In the genomic region with DNA sequence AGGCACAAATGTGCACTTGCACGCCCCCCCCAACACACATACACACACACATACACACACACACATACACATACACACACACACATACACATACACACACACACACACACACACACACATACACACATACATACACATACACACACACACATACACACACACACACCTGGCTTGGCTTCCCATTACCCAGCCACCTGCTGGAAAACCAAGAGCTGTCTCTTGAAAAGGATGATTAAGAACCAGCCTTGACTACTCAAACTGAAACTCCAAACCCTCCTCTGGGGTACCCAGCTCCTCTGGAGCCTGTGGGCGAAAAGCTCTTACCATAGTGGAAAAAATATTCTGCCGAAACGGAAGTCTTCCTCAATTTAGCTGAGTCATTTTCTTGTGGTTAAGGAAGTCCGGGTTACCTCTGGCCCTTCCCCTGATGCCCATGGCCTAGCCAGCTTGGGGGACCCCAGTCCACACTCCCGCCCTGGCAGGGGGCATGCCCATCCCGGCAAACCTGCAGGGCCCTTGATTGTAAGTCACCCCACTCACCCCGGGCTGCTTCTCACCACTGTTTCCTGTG, we compare ENCODE assay signal across 1 cellular context.
TF ChIP-seq lines count a peak whose summit lies in the region.

No MANE protein-coding gene starts in this region.

TF ChIP-seq in GM12878, 131 proteins besides CTCF, POLR2A, EP300 and RAD21 (continued from another document and continues in another):
- TF ChIP-seq, protein P1, sequence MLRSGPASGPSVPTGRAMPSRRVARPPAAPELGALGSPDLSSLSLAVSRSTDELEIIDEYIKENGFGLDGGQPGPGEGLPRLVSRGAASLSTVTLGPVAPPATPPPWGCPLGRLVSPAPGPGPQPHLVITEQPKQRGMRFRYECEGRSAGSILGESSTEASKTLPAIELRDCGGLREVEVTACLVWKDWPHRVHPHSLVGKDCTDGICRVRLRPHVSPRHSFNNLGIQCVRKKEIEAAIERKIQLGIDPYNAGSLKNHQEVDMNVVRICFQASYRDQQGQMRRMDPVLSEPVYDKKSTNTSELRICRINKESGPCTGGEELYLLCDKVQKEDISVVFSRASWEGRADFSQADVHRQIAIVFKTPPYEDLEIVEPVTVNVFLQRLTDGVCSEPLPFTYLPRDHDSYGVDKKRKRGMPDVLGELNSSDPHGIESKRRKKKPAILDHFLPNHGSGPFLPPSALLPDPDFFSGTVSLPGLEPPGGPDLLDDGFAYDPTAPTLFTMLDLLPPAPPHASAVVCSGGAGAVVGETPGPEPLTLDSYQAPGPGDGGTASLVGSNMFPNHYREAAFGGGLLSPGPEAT (IDR thresholded peaks at IDR 0.05; ENCODE audit: low read depth), result peak; percentile 78
- TF ChIP-seq SUZ12 (IDR thresholded peaks at IDR 0.05; ENCODE audit: unreplicated experiment), result no peak
- no peak for TF ChIP-seq NR2C1 (IDR thresholded peaks at IDR 0.05)
- no peak for TF ChIP-seq ESRRA (IDR thresholded peaks at IDR 0.05; ENCODE audit: low read length)
- TF ChIP-seq, protein P2, sequence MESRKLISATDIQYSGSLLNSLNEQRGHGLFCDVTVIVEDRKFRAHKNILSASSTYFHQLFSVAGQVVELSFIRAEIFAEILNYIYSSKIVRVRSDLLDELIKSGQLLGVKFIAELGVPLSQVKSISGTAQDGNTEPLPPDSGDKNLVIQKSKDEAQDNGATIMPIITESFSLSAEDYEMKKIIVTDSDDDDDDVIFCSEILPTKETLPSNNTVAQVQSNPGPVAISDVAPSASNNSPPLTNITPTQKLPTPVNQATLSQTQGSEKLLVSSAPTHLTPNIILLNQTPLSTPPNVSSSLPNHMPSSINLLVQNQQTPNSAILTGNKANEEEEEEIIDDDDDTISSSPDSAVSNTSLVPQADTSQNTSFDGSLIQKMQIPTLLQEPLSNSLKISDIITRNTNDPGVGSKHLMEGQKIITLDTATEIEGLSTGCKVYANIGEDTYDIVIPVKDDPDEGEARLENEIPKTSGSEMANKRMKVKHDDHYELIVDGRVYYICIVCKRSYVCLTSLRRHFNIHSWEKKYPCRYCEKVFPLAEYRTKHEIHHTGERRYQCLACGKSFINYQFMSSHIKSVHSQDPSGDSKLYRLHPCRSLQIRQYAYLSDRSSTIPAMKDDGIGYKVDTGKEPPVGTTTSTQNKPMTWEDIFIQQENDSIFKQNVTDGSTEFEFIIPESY (IDR thresholded peaks at IDR 0.05), result no peak
- TF ChIP-seq, protein P3, sequence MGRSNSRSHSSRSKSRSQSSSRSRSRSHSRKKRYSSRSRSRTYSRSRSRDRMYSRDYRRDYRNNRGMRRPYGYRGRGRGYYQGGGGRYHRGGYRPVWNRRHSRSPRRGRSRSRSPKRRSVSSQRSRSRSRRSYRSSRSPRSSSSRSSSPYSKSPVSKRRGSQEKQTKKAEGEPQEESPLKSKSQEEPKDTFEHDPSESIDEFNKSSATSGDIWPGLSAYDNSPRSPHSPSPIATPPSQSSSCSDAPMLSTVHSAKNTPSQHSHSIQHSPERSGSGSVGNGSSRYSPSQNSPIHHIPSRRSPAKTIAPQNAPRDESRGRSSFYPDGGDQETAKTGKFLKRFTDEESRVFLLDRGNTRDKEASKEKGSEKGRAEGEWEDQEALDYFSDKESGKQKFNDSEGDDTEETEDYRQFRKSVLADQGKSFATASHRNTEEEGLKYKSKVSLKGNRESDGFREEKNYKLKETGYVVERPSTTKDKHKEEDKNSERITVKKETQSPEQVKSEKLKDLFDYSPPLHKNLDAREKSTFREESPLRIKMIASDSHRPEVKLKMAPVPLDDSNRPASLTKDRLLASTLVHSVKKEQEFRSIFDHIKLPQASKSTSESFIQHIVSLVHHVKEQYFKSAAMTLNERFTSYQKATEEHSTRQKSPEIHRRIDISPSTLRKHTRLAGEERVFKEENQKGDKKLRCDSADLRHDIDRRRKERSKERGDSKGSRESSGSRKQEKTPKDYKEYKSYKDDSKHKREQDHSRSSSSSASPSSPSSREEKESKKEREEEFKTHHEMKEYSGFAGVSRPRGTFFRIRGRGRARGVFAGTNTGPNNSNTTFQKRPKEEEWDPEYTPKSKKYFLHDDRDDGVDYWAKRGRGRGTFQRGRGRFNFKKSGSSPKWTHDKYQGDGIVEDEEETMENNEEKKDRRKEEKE (IDR thresholded peaks at IDR 0.05), result no peak
- no peak for TF ChIP-seq WRNIP1 (IDR thresholded peaks at IDR 0.05; ENCODE audit: borderline replicate concordance, low read depth, low read length)
- no peak for TF ChIP-seq SIN3A (IDR thresholded peaks at IDR 0.05; ENCODE audit: low read depth, low read length)
- TF ChIP-seq KDM1A (IDR thresholded peaks at IDR 0.05; ENCODE audit: borderline replicate concordance), result no peak
- no peak for TF ChIP-seq SIX5 (IDR thresholded peaks at IDR 0.05; ENCODE audit: low read depth, low read length, severe bottlenecking)
- TF ChIP-seq RUNX3 (IDR thresholded peaks at IDR 0.05; ENCODE audit: low read length), result peak; percentile 87
- no peak for TF ChIP-seq ZNF622 (IDR thresholded peaks at IDR 0.05)
- peak; percentile 78 for TF ChIP-seq CBFB (IDR thresholded peaks at IDR 0.05; ENCODE audit: low read depth)
- TF ChIP-seq HDAC2 (IDR thresholded peaks at IDR 0.05), result no peak
- TF ChIP-seq, protein P4, sequence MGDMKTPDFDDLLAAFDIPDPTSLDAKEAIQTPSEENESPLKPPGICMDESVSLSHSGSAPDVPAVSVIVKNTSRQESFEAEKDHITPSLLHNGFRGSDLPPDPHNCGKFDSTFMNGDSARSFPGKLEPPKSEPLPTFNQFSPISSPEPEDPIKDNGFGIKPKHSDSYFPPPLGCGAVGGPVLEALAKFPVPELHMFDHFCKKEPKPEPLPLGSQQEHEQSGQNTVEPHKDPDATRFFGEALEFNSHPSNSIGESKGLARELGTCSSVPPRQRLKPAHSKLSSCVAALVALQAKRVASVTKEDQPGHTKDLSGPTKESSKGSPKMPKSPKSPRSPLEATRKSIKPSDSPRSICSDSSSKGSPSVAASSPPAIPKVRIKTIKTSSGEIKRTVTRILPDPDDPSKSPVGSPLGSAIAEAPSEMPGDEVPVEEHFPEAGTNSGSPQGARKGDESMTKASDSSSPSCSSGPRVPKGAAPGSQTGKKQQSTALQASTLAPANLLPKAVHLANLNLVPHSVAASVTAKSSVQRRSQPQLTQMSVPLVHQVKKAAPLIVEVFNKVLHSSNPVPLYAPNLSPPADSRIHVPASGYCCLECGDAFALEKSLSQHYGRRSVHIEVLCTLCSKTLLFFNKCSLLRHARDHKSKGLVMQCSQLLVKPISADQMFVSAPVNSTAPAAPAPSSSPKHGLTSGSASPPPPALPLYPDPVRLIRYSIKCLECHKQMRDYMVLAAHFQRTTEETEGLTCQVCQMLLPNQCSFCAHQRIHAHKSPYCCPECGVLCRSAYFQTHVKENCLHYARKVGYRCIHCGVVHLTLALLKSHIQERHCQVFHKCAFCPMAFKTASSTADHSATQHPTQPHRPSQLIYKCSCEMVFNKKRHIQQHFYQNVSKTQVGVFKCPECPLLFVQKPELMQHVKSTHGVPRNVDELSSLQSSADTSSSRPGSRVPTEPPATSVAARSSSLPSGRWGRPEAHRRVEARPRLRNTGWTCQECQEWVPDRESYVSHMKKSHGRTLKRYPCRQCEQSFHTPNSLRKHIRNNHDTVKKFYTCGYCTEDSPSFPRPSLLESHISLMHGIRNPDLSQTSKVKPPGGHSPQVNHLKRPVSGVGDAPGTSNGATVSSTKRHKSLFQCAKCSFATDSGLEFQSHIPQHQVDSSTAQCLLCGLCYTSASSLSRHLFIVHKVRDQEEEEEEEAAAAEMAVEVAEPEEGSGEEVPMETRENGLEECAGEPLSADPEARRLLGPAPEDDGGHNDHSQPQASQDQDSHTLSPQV (IDR thresholded peaks at IDR 0.05), result no peak
- peak; percentile 98 for TF ChIP-seq JUNB (IDR thresholded peaks at IDR 0.05)
- TF ChIP-seq KAT2A (conservative IDR thresholded peaks at IDR 0.05; ENCODE audit: control insufficient read depth, low read depth, low read length), result no peak
- no peak for TF ChIP-seq CHD2 (IDR thresholded peaks at IDR 0.05; ENCODE audit: borderline replicate concordance, low read depth, low read length)
- TF ChIP-seq POU2F2 (IDR thresholded peaks at IDR 0.05; ENCODE audit: borderline replicate concordance, low read depth, low read length), result no peak; the same call in 2 of the 3 replicates
- no peak for TF ChIP-seq RFX5 (IDR thresholded peaks at IDR 0.05; ENCODE audit: low read depth, low read length)
- TF ChIP-seq NR2F1 (conservative IDR thresholded peaks at IDR 0.05), result no peak; the same call in 1 of the 2 replicates
- TF ChIP-seq HDGF (IDR thresholded peaks at IDR 0.05), result peak; percentile 56; the same call in 1 of the 2 replicates
- TF ChIP-seq MTA2 (IDR thresholded peaks at IDR 0.05; ENCODE audit: low read depth), result peak; percentile 70
- no peak for TF ChIP-seq ZBED1 (IDR thresholded peaks at IDR 0.05; ENCODE audit: borderline replicate concordance)
- no peak for TF ChIP-seq ZZZ3 (IDR thresholded peaks at IDR 0.05; ENCODE audit: control insufficient read depth, insufficient read length, low read depth)
- TF ChIP-seq, protein P5, sequence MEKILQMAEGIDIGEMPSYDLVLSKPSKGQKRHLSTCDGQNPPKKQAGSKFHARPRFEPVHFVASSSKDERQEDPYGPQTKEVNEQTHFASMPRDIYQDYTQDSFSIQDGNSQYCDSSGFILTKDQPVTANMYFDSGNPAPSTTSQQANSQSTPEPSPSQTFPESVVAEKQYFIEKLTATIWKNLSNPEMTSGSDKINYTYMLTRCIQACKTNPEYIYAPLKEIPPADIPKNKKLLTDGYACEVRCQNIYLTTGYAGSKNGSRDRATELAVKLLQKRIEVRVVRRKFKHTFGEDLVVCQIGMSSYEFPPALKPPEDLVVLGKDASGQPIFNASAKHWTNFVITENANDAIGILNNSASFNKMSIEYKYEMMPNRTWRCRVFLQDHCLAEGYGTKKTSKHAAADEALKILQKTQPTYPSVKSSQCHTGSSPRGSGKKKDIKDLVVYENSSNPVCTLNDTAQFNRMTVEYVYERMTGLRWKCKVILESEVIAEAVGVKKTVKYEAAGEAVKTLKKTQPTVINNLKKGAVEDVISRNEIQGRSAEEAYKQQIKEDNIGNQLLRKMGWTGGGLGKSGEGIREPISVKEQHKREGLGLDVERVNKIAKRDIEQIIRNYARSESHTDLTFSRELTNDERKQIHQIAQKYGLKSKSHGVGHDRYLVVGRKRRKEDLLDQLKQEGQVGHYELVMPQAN (conservative IDR thresholded peaks at IDR 0.05), result no peak
- TF ChIP-seq, protein P6, sequence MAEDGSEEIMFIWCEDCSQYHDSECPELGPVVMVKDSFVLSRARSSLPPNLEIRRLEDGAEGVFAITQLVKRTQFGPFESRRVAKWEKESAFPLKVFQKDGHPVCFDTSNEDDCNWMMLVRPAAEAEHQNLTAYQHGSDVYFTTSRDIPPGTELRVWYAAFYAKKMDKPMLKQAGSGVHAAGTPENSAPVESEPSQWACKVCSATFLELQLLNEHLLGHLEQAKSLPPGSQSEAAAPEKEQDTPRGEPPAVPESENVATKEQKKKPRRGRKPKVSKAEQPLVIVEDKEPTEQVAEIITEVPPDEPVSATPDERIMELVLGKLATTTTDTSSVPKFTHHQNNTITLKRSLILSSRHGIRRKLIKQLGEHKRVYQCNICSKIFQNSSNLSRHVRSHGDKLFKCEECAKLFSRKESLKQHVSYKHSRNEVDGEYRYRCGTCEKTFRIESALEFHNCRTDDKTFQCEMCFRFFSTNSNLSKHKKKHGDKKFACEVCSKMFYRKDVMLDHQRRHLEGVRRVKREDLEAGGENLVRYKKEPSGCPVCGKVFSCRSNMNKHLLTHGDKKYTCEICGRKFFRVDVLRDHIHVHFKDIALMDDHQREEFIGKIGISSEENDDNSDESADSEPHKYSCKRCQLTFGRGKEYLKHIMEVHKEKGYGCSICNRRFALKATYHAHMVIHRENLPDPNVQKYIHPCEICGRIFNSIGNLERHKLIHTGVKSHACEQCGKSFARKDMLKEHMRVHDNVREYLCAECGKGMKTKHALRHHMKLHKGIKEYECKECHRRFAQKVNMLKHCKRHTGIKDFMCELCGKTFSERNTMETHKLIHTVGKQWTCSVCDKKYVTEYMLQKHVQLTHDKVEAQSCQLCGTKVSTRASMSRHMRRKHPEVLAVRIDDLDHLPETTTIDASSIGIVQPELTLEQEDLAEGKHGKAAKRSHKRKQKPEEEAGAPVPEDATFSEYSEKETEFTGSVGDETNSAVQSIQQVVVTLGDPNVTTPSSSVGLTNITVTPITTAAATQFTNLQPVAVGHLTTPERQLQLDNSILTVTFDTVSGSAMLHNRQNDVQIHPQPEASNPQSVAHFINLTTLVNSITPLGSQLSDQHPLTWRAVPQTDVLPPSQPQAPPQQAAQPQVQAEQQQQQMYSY (CRISPR knock-in tag; IDR thresholded peaks at IDR 0.05), result no peak
- TF ChIP-seq, protein P7, sequence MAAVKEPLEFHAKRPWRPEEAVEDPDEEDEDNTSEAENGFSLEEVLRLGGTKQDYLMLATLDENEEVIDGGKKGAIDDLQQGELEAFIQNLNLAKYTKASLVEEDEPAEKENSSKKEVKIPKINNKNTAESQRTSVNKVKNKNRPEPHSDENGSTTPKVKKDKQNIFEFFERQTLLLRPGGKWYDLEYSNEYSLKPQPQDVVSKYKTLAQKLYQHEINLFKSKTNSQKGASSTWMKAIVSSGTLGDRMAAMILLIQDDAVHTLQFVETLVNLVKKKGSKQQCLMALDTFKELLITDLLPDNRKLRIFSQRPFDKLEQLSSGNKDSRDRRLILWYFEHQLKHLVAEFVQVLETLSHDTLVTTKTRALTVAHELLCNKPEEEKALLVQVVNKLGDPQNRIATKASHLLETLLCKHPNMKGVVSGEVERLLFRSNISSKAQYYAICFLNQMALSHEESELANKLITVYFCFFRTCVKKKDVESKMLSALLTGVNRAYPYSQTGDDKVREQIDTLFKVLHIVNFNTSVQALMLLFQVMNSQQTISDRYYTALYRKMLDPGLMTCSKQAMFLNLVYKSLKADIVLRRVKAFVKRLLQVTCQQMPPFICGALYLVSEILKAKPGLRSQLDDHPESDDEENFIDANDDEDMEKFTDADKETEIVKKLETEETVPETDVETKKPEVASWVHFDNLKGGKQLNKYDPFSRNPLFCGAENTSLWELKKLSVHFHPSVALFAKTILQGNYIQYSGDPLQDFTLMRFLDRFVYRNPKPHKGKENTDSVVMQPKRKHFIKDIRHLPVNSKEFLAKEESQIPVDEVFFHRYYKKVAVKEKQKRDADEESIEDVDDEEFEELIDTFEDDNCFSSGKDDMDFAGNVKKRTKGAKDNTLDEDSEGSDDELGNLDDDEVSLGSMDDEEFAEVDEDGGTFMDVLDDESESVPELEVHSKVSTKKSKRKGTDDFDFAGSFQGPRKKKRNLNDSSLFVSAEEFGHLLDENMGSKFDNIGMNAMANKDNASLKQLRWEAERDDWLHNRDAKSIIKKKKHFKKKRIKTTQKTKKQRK (IDR thresholded peaks at IDR 0.05; ENCODE audit: low read depth, low read length), result no peak
- TF ChIP-seq, protein P8, sequence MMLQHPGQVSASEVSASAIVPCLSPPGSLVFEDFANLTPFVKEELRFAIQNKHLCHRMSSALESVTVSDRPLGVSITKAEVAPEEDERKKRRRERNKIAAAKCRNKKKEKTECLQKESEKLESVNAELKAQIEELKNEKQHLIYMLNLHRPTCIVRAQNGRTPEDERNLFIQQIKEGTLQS (IDR thresholded peaks at IDR 0.05; ENCODE audit: borderline replicate concordance, extremely low read depth, low read depth, low read length), result no peak
- TF ChIP-seq DPF2 (IDR thresholded peaks at IDR 0.05), result peak; percentile 90
- TF ChIP-seq ATF7 (IDR thresholded peaks at IDR 0.05; ENCODE audit: low read depth), result peak; percentile 61; the same call in 1 of the 2 replicates
- no peak for TF ChIP-seq SUPT20H (IDR thresholded peaks at IDR 0.05; ENCODE audit: borderline replicate concordance, control insufficient read depth, low read depth, low read length)
